18 cellular contexts compared by ENCODE assay signal in the genomic region with DNA sequence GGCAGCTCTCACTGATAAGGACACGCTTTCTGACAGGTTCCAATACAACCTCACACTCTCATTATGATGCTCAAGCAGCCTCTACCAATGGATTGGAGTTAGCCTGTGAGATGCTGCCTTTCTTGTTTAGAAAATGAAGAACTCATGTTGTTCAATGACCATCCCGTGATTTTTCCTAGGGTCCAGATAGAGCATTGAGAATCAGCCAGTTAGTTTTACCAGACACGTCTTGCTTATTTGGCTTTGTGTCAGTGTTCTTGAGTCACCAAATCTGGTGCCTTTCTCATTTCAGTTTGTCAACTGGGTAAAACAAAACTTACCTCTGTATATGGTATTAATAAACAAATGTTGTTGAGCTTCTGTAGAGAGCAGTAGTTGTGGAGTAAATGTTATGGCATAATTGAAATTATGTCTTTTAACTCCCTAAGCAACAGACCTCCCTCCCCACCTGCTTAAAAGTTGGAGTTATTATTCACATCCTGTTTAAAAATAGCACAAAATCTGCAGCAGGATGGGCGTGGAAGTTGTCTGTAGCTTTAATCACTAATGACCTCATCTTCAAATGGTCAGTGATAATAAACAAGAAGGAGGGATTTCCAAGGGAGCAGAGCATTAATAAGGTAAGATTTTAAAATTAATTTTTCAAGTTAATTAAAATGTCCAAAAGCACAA.
DNase-seq lines count a peak whose midpoint lies in the region; ATAC-seq and TF ChIP-seq lines count a peak whose summit lies in the region.
"Had no signal": no experiment of that assay in that cellular context is flagged by ENCODE, and none has a peak within 500 bp of the region (broad histone marks: within the 10 kb centered on the region; RNA-seq: fewer than 3 reads in every experiment).

No MANE protein-coding gene starts in this region.

- H3K4me3 ChIP-seq in fibroblast of lung (replicated peaks in 1 of 4; ENCODE audit: control extremely low read depth in 1 of 4, insufficient read depth in 1 of 4, low read depth in 3 of 4, low read length in 4 of 4), result no peak overlapping the region
- H3K4me3 ChIP-seq in suprapubic skin, result no peak overlapping the region
- H3K4me3 ChIP-seq: PC-9, SK-N-MC had no signal

- DNase-seq in G401 (ENCODE audit: low spot score) (peak; percentile 37), M059J (ENCODE audit: low read depth) (peak; percentile 51), fibroblast of lung (ENCODE audit: low read depth in 2 of 2) (peak; percentile 3 to 19), myocyte (ENCODE audit: low read depth) (peak; percentile 6), OCI-M2 (lab: John Stamatoyannopoulos, UW; ENCODE audit: unreplicated experiment) (no peak), suprapubic skin (ENCODE audit: low spot score in 2 of 2) (no peak)
- DNase-seq in activated T-cell treated with anti-CD3 and anti-CD28 coated beads, Interleukin-2, amount 50 U/mL, for 72 hours, result no peak
- DNase-seq: BE2C; CD4-positive, alpha-beta T cell; DMS53; NCI-H1048; NCI-H1436 treated with DMSO at 0.1 percent for 48 hours; NCI-H2081; NCI-H82; PC-9 had no signal

- peak overlapping the region; percentile 6 for H2AFZ ChIP-seq in fibroblast of lung (ENCODE audit: low read length)
- H2AFZ ChIP-seq: PC-9 had no signal

- no peak for ATAC-seq in activated T-cell treated with anti-CD3 and anti-CD28 coated beads, Interleukin-2, amount 50 U/mL, for 72 hours (replicated peaks in 1 of 2)
- ATAC-seq: HCT116 had no signal

- H3K36me3 ChIP-seq in fibroblast of lung (ENCODE audit: control insufficient read depth, insufficient read depth, low read length) (no peaks in the 10 kb centered on the region), suprapubic skin (no peaks in the 10 kb centered on the region)
- H3K36me3 ChIP-seq: BE2C had no signal

- WGBS in suprapubic skin, result 50% methylated on average over 4 of the region's 4 CpGs

- H3K4me1 ChIP-seq in fibroblast of lung (ENCODE audit: control insufficient read depth, extremely low read depth, insufficient read depth, low read length) (no peaks in the 10 kb centered on the region), suprapubic skin (peaks cover 3% of the 10 kb centered on the region)
- H3K4me1 ChIP-seq: BE2C had no signal

- no peak for TF ChIP-seq POLR2A in suprapubic skin (IDR thresholded peaks at IDR 0.05)

- no peaks in the 10 kb centered on the region for H3K79me2 ChIP-seq in fibroblast of lung (ENCODE audit: control insufficient read depth, insufficient read depth, low read length)

- no peaks in the 10 kb centered on the region for H3K36me3 Mint-ChIP-seq in activated T-cell treated with anti-CD3 and anti-CD28 coated beads, Interleukin-2, amount 50 U/mL, for 72 hours (ENCODE audit: insufficient read depth in 2 of 2)

- no peak overlapping the region for H3K27ac Mint-ChIP-seq in activated T-cell treated with anti-CD3 and anti-CD28 coated beads, Interleukin-2, amount 50 U/mL, for 72 hours
- H3K27ac Mint-ChIP-seq: CD4-positive, alpha-beta T cell had no signal

- TF ChIP-seq EP300 in suprapubic skin (IDR thresholded peaks at IDR 0.05), result no peak

- H3K27ac ChIP-seq in fibroblast of lung (ENCODE audit: insufficient read depth, low read length) (peak overlapping the region; percentile 4), suprapubic skin (no peak overlapping the region)
- H3K27ac ChIP-seq: HL-60, PC-9, SK-N-MC had no signal

- H3K9me3 ChIP-seq in fibroblast of lung (ENCODE audit: control insufficient read depth, insufficient read depth, low read depth, low read length) (no peaks in the 10 kb centered on the region), suprapubic skin (no peaks in the 10 kb centered on the region)
- H3K9me3 ChIP-seq: BE2C had no signal

- H4K20me1 ChIP-seq in fibroblast of lung (ENCODE audit: control insufficient read depth, extremely low read depth, insufficient read depth, low read length), result no peaks in the 10 kb centered on the region

- H3K27me3 ChIP-seq in fibroblast of lung (ENCODE audit: control insufficient read depth, insufficient read depth, low read length) (no peaks in the 10 kb centered on the region), suprapubic skin (no peaks in the 10 kb centered on the region)
- H3K27me3 ChIP-seq: BE2C had no signal

- H3K4me1 Mint-ChIP-seq in activated T-cell treated with anti-CD3 and anti-CD28 coated beads, Interleukin-2, amount 50 U/mL, for 72 hours (ENCODE audit: low read depth), result no peaks in the 10 kb centered on the region

- H3K27me3 Mint-ChIP-seq in activated T-cell treated with anti-CD3 and anti-CD28 coated beads, Interleukin-2, amount 50 U/mL, for 72 hours (ENCODE audit: low read depth), result peaks cover 12% of the 10 kb centered on the region

- TF ChIP-seq CTCF in fibroblast of lung (conservative IDR thresholded peaks at IDR 0.05 in 1 of 2, IDR thresholded peaks at IDR 0.05 in 1 of 2; ENCODE audit: low read depth in 1 of 2, low read length in 2 of 2) (no peak), suprapubic skin (IDR thresholded peaks at IDR 0.05) (no peak)

- no peak overlapping the region for H3K9ac ChIP-seq in fibroblast of lung (ENCODE audit: insufficient read depth, low read length)

- in situ Hi-C loops in G401 (cut with HindIII; ENCODE audit: low sequenced_read_pairs), result no loop called here

- peak overlapping the region; percentile 55 for H3K4me2 ChIP-seq in fibroblast of lung (ENCODE audit: extremely low read depth, insufficient read depth, low read length)
- H3K4me2 ChIP-seq: PC-9 had no signal

- no peaks in the 10 kb centered on the region for H3K9me3 Mint-ChIP-seq in activated T-cell treated with anti-CD3 and anti-CD28 coated beads, Interleukin-2, amount 50 U/mL, for 72 hours
- H3K9me3 Mint-ChIP-seq: CD4-positive, alpha-beta T cell had no signal

- no peak overlapping the region for H3K4me3 Mint-ChIP-seq in activated T-cell treated with anti-CD3 and anti-CD28 coated beads, Interleukin-2, amount 50 U/mL, for 72 hours
- H3K4me3 Mint-ChIP-seq: CD4-positive, alpha-beta T cell had no signal

Comparison
In these comparisons a context has a peak if more than half of its experiments do, and no peak if none do; other contexts are left out.
1. DNase-seq: peak in G401 (single experiment), M059J (single experiment), fibroblast of lung (2 of 2) and myocyte (single experiment); none in OCI-M2 (single experiment), activated T-cell treated with anti-CD3 and anti-CD28 coated beads, Interleukin-2, amount 50 U/mL, for 72 hours (0 of 2) and suprapubic skin (0 of 2).